19 cellular contexts compared by ENCODE assay signal in genomic region chr1:24888971-24889670, GRCh38. TPM values are rescaled to one million over a fixed set of nuclear protein-coding genes. Genes with fewer than 3 reads are reported as not detected.
DNase-seq lines count a peak whose midpoint lies in the region; ATAC-seq and TF ChIP-seq lines count a peak whose summit lies in the region.
"Had no signal": no experiment of that assay in that cellular context is flagged by ENCODE, and none has a peak within 500 bp of the region (broad histone marks: within the 10 kb centered on the region; RNA-seq: fewer than 3 reads in every experiment).

No MANE protein-coding gene starts in this region.

- H3K4me3 ChIP-seq in AG10803 (ENCODE audit: low read length) (no peak overlapping the region), ovary (no peak overlapping the region)
- H3K4me3 ChIP-seq: adrenal gland, vagina had no signal

- H3K36me3 Mint-ChIP-seq in chondrocyte (ENCODE audit: low read depth) (peaks cover 12% of the 10 kb centered on the region), immature natural killer cell (peaks cover 17 to 81% (median 56%) of the 10 kb centered on the region in 3 donors)
- peaks cover 14% of the 10 kb centered on the region for H3K36me3 Mint-ChIP-seq in activated CD4-positive, alpha-beta T cell treated with anti-CD3 and anti-CD28 coated beads, Interleukin-2, amount 10 ng/mL, durations not matched to agents 7 days and 5 days (ENCODE audit: low read depth)

- TF ChIP-seq CTCF in AG10803 (conservative IDR thresholded peaks at IDR 0.05; ENCODE audit: low read length) (no peak), chondrocyte (IDR thresholded peaks at IDR 0.05) (no peak), ovary (IDR thresholded peaks at IDR 0.05) (no peak)

- intact Hi-C loops in ovary (cut with DNase I) = no loop called here

- CTCF ChIA-PET in activated CD4-positive, alpha-beta T cell treated with anti-CD3 and anti-CD28 coated beads, Interleukin-2, amount 10 ng/mL, durations not matched to agents 7 days and 5 days (lab: Charles Lee) = no interaction called here

- ATAC-seq in GM18907 (IDR thresholded peaks at IDR 0.05; ENCODE audit: unreplicated experiment) = no peak
- ATAC-seq: activated CD4-positive, alpha-beta T cell treated with anti-CD3 and anti-CD28 coated beads for 36 hours had no signal

- peaks cover 19% of the 10 kb centered on the region for H3K9me3 Mint-ChIP-seq in chondrocyte (ENCODE audit: low read depth)
- H3K9me3 Mint-ChIP-seq in immature natural killer cell = peaks cover 0 to 10% (median 2%) of the 10 kb centered on the region in 6 donors
- peaks cover 21% of the 10 kb centered on the region for H3K9me3 Mint-ChIP-seq in activated CD4-positive, alpha-beta T cell treated with anti-CD3 and anti-CD28 coated beads, Interleukin-2, amount 10 ng/mL, durations not matched to agents 7 days and 5 days

- peaks cover 9% of the 10 kb centered on the region for H3K27me3 Mint-ChIP-seq in chondrocyte (ENCODE audit: low read depth)
- H3K27me3 Mint-ChIP-seq in immature natural killer cell (ENCODE audit: low read depth in 3 of 3) = peaks cover 3 to 5% (median 4%) of the 10 kb centered on the region in 3 donors
- peaks cover 28% of the 10 kb centered on the region for H3K27me3 Mint-ChIP-seq in activated CD4-positive, alpha-beta T cell treated with anti-CD3 and anti-CD28 coated beads, Interleukin-2, amount 10 ng/mL, durations not matched to agents 7 days and 5 days

- POLR2A ChIA-PET in activated CD4-positive, alpha-beta T cell treated with anti-CD3 and anti-CD28 coated beads, Interleukin-2, amount 10 ng/mL, durations not matched to agents 7 days and 5 days (lab: Charles Lee) = no interaction called here

- no peaks in the 10 kb centered on the region for H3K36me3 ChIP-seq in ovary
- H3K36me3 ChIP-seq: adrenal gland, vagina had no signal

- H3K4me1 ChIP-seq in ovary (ENCODE audit: insufficient read depth) = no peaks in the 10 kb centered on the region
- H3K4me1 ChIP-seq: adrenal gland, vagina had no signal

- H3K27me3 ChIP-seq in ovary = no peaks in the 10 kb centered on the region
- H3K27me3 ChIP-seq: vagina had no signal

- DNase-seq in AG10803 (ENCODE audit: low read depth) = peak; percentile 81
- peak; percentile 15 for DNase-seq in HS-5 (ENCODE audit: low read depth)
- DNase-seq in chondrocyte (ENCODE audit: low spot score) = peak; percentile 1
- DNase-seq in immature natural killer cell = peak in 1 of 3 donors; percentile 3
- no peak for DNase-seq in ovary
- DNase-seq in activated CD4-positive, alpha-beta T cell treated with anti-CD3 and anti-CD28 coated beads, Interleukin-2, amount 10 ng/mL, durations not matched to agents 7 days and 5 days = no peak
- DNase-seq in MV-4-11 (lab: John Stamatoyannopoulos, UW) = no peak
- DNase-seq: activated CD4-positive, alpha-beta T cell treated with anti-CD3 and anti-CD28 coated beads for 36 hours; C1 segment of cervical spinal cord; DMS53; midbrain; NCI-H1417; NCI-H2227 treated with DMSO at 0.1 percent for 48 hours; stimulated activated naive CD4-positive, alpha-beta T cell treated with Interleukin-2 at 50 U/mL for 16 hours; T1000 had no signal

- H3K27ac Mint-ChIP-seq in chondrocyte (ENCODE audit: unreplicated experiment) (no peak overlapping the region), immature natural killer cell (peak overlapping the region in 5 of 6 donors; percentile 57 to 72 (median 61))
- no peak overlapping the region for H3K27ac Mint-ChIP-seq in activated CD4-positive, alpha-beta T cell treated with anti-CD3 and anti-CD28 coated beads, Interleukin-2, amount 10 ng/mL, durations not matched to agents 7 days and 5 days
- H3K27ac Mint-ChIP-seq: activated CD4-positive, alpha-beta T cell treated with anti-CD3 and anti-CD28 coated beads for 36 hours had no signal

- no peak for TF ChIP-seq POLR2A in ovary (IDR thresholded peaks at IDR 0.05)

- H3K4me3 Mint-ChIP-seq in chondrocyte (ENCODE audit: unreplicated experiment) (no peak overlapping the region), immature natural killer cell (peak overlapping the region in 4 of 5 donors; percentile 43 to 71 (median 56))
- no peak overlapping the region for H3K4me3 Mint-ChIP-seq in activated CD4-positive, alpha-beta T cell treated with anti-CD3 and anti-CD28 coated beads, Interleukin-2, amount 10 ng/mL, durations not matched to agents 7 days and 5 days
- H3K4me3 Mint-ChIP-seq: activated CD4-positive, alpha-beta T cell treated with anti-CD3 and anti-CD28 coated beads for 36 hours had no signal

- H3K4me1 Mint-ChIP-seq in chondrocyte (ENCODE audit: low read depth) = no peaks in the 10 kb centered on the region
- H3K4me1 Mint-ChIP-seq in immature natural killer cell = peaks cover 21 to 61% of the 10 kb centered on the region in 2 donors
- no peaks in the 10 kb centered on the region for H3K4me1 Mint-ChIP-seq in activated CD4-positive, alpha-beta T cell treated with anti-CD3 and anti-CD28 coated beads, Interleukin-2, amount 10 ng/mL, durations not matched to agents 7 days and 5 days
- H3K4me1 Mint-ChIP-seq: activated CD4-positive, alpha-beta T cell treated with anti-CD3 and anti-CD28 coated beads for 36 hours had no signal

- TF ChIP-seq EP300 in ovary (IDR thresholded peaks at IDR 0.05) = no peak

- H3K27ac ChIP-seq in ovary = no peak overlapping the region
- H3K27ac ChIP-seq: adrenal gland, vagina had no signal

- 62 to 71% (median 67%) methylated on average over 4 of the region's 4 CpGs for WGBS in ovary, 3 donors

- no peaks in the 10 kb centered on the region for H3K9me3 ChIP-seq in ovary
- H3K9me3 ChIP-seq: adrenal gland, vagina had no signal

RNA-seq across cellular contexts. Expression of gene RUNX3, which starts 41.0 kb away (rescaled TPM):
- total RNA-seq in chondrocyte = 1.8 to 2.9 TPM in 2 of 3 replicates, not detected in the other
- polyA plus RNA-seq in immature natural killer cell = 100 to 1,000 TPM in 1 of 3 donors, 10 to 100 TPM in 2; 83.7 to 132 (median 93.2) TPM
- total RNA-seq in ovary = 1 to 10 TPM in 1 of 7 donors, under 1 TPM in 6; 0.23 to 1.3 (median 0.83) TPM
- polyA plus RNA-seq in ovary = 1 to 10 TPM in 1 of 2 donors, under 1 TPM in 1; 0.30 to 1.9 TPM
- total RNA-seq in activated CD4-positive, alpha-beta T cell treated with anti-CD3 and anti-CD28 coated beads, Interleukin-2, amount 10 ng/mL, durations not matched to agents 7 days and 5 days = 100 to 1,000 TPM; 108 to 125 TPM
- total RNA-seq: dermis microvascular lymphatic vessel endothelial cell had no signal

Comparison
In these comparisons a context has a peak if more than half of its experiments do, and no peak if none do; other contexts are left out.
1. DNase-seq: peak in AG10803 (single experiment), HS-5 (single experiment) and chondrocyte (single experiment); none in ovary (0 of 5), activated CD4-positive, alpha-beta T cell treated with anti-CD3 and anti-CD28 coated beads, Interleukin-2, amount 10 ng/mL, durations not matched to agents 7 days and 5 days (single experiment) and MV-4-11 (single experiment).
2. H3K27ac Mint-ChIP-seq: peak in immature natural killer cell (5 of 6); none in chondrocyte (single experiment) and activated CD4-positive, alpha-beta T cell treated with anti-CD3 and anti-CD28 coated beads, Interleukin-2, amount 10 ng/mL, durations not matched to agents 7 days and 5 days (single experiment).
3. H3K4me3 Mint-ChIP-seq: peak in immature natural killer cell (4 of 5); none in chondrocyte (single experiment) and activated CD4-positive, alpha-beta T cell treated with anti-CD3 and anti-CD28 coated beads, Interleukin-2, amount 10 ng/mL, durations not matched to agents 7 days and 5 days (single experiment).
4. RNA of gene RUNX3, which starts 41.0 kb away (total RNA-seq): 108 to 125 TPM in activated CD4-positive, alpha-beta T cell treated with anti-CD3 and anti-CD28 coated beads, Interleukin-2, amount 10 ng/mL, durations not matched to agents 7 days and 5 days; 1.8 to 2.9 TPM in chondrocyte and 0.23 to 1.3 TPM in ovary; every median in the first group is over 10 times any median in the second.